Comparison of ENCODE assay signal across 7 cellular contexts in genomic region chr6:47983491-47983890, GRCh38.
"Had no signal": no experiment of that assay in that cellular context is flagged by ENCODE, and none has a peak within 500 bp of the region (broad histone marks: within the 10 kb centered on the region; RNA-seq: fewer than 3 reads in every experiment).

No MANE protein-coding gene starts in this region.

- H3K4me3 Mint-ChIP-seq: IgD-negative memory B cell had no signal

- H3K27ac Mint-ChIP-seq: IgD-negative memory B cell had no signal

- H3K36me3 Mint-ChIP-seq: IgD-negative memory B cell had no signal

- H3K27me3 Mint-ChIP-seq: IgD-negative memory B cell had no signal

- ATAC-seq: K562 had no signal

- FAIRE-seq: HTR-8/SVneo, K562 had no signal

- H3K4me3 ChIP-seq: K562 had no signal

- DNase-seq: IMR-90, KBM-7, KG1 had no signal

- H3K27ac ChIP-seq: HL-60 had no signal
